Comparison of ENCODE assay signal across 18 cellular contexts in genomic region chr2:102119255-102119654, GRCh38.
"Had no signal": no experiment of that assay in that cellular context is flagged by ENCODE, and none has a peak within 500 bp of the region (broad histone marks: within the 10 kb centered on the region; RNA-seq: fewer than 3 reads in every experiment).

No MANE protein-coding gene starts in this region.

- H3K27ac ChIP-seq: gastroesophageal sphincter, psoas muscle, thoracic aorta had no signal

- H3K27me3 Mint-ChIP-seq: dendritic cell treated with granulocyte-macrophage colony-stimulating factor and Interleukin-4, amounts not matched to agents 40 ng/mL and 50 ng/mL, for 4 days had no signal

- DNase-seq: activated CD4-positive, alpha-beta T cell treated with anti-CD3 and anti-CD28 coated beads, Interleukin-2, amount 50 U/mL, for 1 hour; activated CD4-positive, CD25-positive, alpha-beta regulatory T cell; activated CD8-positive, alpha-beta memory T cell treated with anti-CD3 and anti-CD28 coated beads for 24 hours; activated naive CD8-positive, alpha-beta T cell treated with anti-CD3 and anti-CD28 coated beads, Interleukin-2, amount 10 ng/mL, durations not matched to agents 7 days and 5 days; aorta; cerebellar nuclear complex; effector memory CD8-positive, alpha-beta T cell; left colon; nucleus accumbens; psoas muscle; stimulated activated CD4-positive, alpha-beta T cell treated with anti-CD3 and anti-CD28 coated beads, Interleukin-1b, Interleukin-23, amount 100 ng/mL, for 48 hours; stimulated activated naive CD8-positive, alpha-beta T cell treated with anti-CD3 and anti-CD28 coated beads, Interleukin-15, amount 100 ng/mL, for 72 hours had no signal

- H3K9me3 ChIP-seq: gastroesophageal sphincter, psoas muscle, thoracic aorta had no signal

- H3K27ac Mint-ChIP-seq: activated naive CD8-positive, alpha-beta T cell treated with anti-CD3 and anti-CD28 coated beads, Interleukin-2, amount 10 ng/mL, durations not matched to agents 7 days and 5 days; dendritic cell treated with granulocyte-macrophage colony-stimulating factor and Interleukin-4, amounts not matched to agents 40 ng/mL and 50 ng/mL, for 4 days; effector memory CD8-positive, alpha-beta T cell; natural killer cell treated with Interleukin-12 subunit alpha and Interleukin-12 subunit beta and Interleukin-15 and Interleukin-18, amount 100 ng/mL, for 72 hours; stimulated activated naive CD8-positive, alpha-beta T cell treated with anti-CD3 and anti-CD28 coated beads, Interleukin-15, amount 100 ng/mL, for 72 hours; T-helper 2 cell treated with Interferon-gamma antibody and Interleukin-4, amounts not matched to agents 5 μg/mL and 100 μg/mL, for 36 hours had no signal

- H3K9me3 Mint-ChIP-seq: natural killer cell treated with Interleukin-12 subunit alpha and Interleukin-12 subunit beta and Interleukin-15 and Interleukin-18, amount 100 ng/mL, for 72 hours; T-helper 2 cell treated with Interferon-gamma antibody and Interleukin-4, amounts not matched to agents 5 μg/mL and 100 μg/mL, for 36 hours had no signal

- ATAC-seq: effector memory CD8-positive, alpha-beta T cell; gastroesophageal sphincter; left colon; natural killer cell treated with Interleukin-12 subunit alpha and Interleukin-12 subunit beta and Interleukin-15 and Interleukin-18, amount 100 ng/mL, for 72 hours; psoas muscle; sciatic nerve; stimulated activated naive CD8-positive, alpha-beta T cell treated with anti-CD3 and anti-CD28 coated beads, Interleukin-15, amount 100 ng/mL, for 72 hours had no signal

- H3K36me3 Mint-ChIP-seq: activated naive CD8-positive, alpha-beta T cell treated with anti-CD3 and anti-CD28 coated beads, Interleukin-2, amount 10 ng/mL, durations not matched to agents 7 days and 5 days; natural killer cell treated with Interleukin-12 subunit alpha and Interleukin-12 subunit beta and Interleukin-15 and Interleukin-18, amount 100 ng/mL, for 72 hours had no signal

- H3K4me1 Mint-ChIP-seq: activated naive CD8-positive, alpha-beta T cell treated with anti-CD3 and anti-CD28 coated beads, Interleukin-2, amount 10 ng/mL, durations not matched to agents 7 days and 5 days had no signal

- H3K27me3 ChIP-seq: gastroesophageal sphincter had no signal

- H3K36me3 ChIP-seq: gastroesophageal sphincter, thoracic aorta had no signal

- H3K4me3 ChIP-seq: gastroesophageal sphincter, psoas muscle, thoracic aorta had no signal

- H3K4me3 Mint-ChIP-seq: activated naive CD8-positive, alpha-beta T cell treated with anti-CD3 and anti-CD28 coated beads, Interleukin-2, amount 10 ng/mL, durations not matched to agents 7 days and 5 days; dendritic cell treated with granulocyte-macrophage colony-stimulating factor and Interleukin-4, amounts not matched to agents 40 ng/mL and 50 ng/mL, for 4 days; effector memory CD8-positive, alpha-beta T cell; natural killer cell treated with Interleukin-12 subunit alpha and Interleukin-12 subunit beta and Interleukin-15 and Interleukin-18, amount 100 ng/mL, for 72 hours; stimulated activated naive CD8-positive, alpha-beta T cell treated with anti-CD3 and anti-CD28 coated beads, Interleukin-15, amount 100 ng/mL, for 72 hours; T-helper 2 cell treated with Interferon-gamma antibody and Interleukin-4, amounts not matched to agents 5 μg/mL and 100 μg/mL, for 36 hours had no signal
